15 cellular contexts compared by ENCODE assay signal in genomic region chr2:216553093-216553478, GRCh38. TPM values are rescaled to one million over a fixed set of nuclear protein-coding genes. Genes with fewer than 3 reads are reported as not detected.
DNase-seq lines count a peak whose midpoint lies in the region; ATAC-seq, FAIRE-seq and TF ChIP-seq lines count a peak whose summit lies in the region.
"Had no signal": no experiment of that assay in that cellular context is flagged by ENCODE, and none has a peak within 500 bp of the region (broad histone marks: within the 10 kb centered on the region; RNA-seq: fewer than 3 reads in every experiment).

No MANE protein-coding gene starts in this region.

- no TSS peak for BruUV-seq in IMR-90 (replicated peaks; lab: Mats Ljungman, UMichigan)

- H3K4ac ChIP-seq in IMR-90 (ENCODE audit: low read depth, low read length): peak overlapping the region; percentile 93
- H3K4ac ChIP-seq in H1 (replicated peaks; ENCODE audit: insufficient read length, low read depth, low read length): no peak overlapping the region

- ATAC-seq in IMR-90 (ENCODE audit: low read depth) (peak; percentile 41), GM21825 (IDR thresholded peaks at IDR 0.05; ENCODE audit: unreplicated experiment) (no peak), GM21717 (IDR thresholded peaks at IDR 0.05; ENCODE audit: unreplicated experiment) (no peak)
- ATAC-seq: gastrocnemius medialis had no signal

- H3K4me3 Mint-ChIP-seq in mesothelial cell of epicardium: no peak overlapping the region

- H3K56ac ChIP-seq in IMR-90 (ENCODE audit: extremely low read depth, insufficient read depth, low read length) (no peak overlapping the region), H1 (replicated peaks; ENCODE audit: insufficient read length, low read depth, low read length) (no peak overlapping the region)

- CTCF ChIA-PET in IMR-90 (lab: Yijun Ruan, JAX): no interaction called here
- CTCF ChIA-PET in H1 (lab: Charles Lee; ENCODE audit: partially characterized antibody): no interaction called here

- H3K79me2 ChIP-seq in ACC112 (ENCODE audit: control insufficient read depth, insufficient read depth, low read length, unreplicated experiment) (no peaks in the 10 kb centered on the region), H1 (ENCODE audit: control insufficient read depth in 1 of 2, insufficient read depth in 2 of 2, low read length in 2 of 2) (no peaks in the 10 kb centered on the region; a peak in 1 of 4 replicates)

- H2AK5ac ChIP-seq in IMR-90 (ENCODE audit: low read depth, low read length) (peak overlapping the region; percentile 95), H1 (ENCODE audit: low read depth, low read length) (no peak overlapping the region)

- H3K27ac Mint-ChIP-seq in mesothelial cell of epicardium: peak overlapping the region; percentile 77

- no peak for TF ChIP-seq RAD21 in IMR-90 (IDR thresholded peaks at IDR 0.05; ENCODE audit: low read length)
- TF ChIP-seq RAD21 in H1 (IDR thresholded peaks at IDR 0.05 in 1 of 2, conservative IDR thresholded peaks at IDR 0.05 in 1 of 2; ENCODE audit: low read depth in 2 of 2, low read length in 2 of 2): no peak

- H4K5ac ChIP-seq in IMR-90 (ENCODE audit: low read depth, low read length): peak overlapping the region; percentile 69
- no peak overlapping the region for H4K5ac ChIP-seq in H1 (ENCODE audit: insufficient read length, low read depth, low read length)

- H3K9me3 ChIP-seq in IMR-90 (ENCODE audit: control insufficient read depth, insufficient read depth, low read length): no peaks in the 10 kb centered on the region
- no peaks in the 10 kb centered on the region for H3K9me3 ChIP-seq in H1 (ENCODE audit: insufficient read depth in 2 of 2, low read depth in 1 of 2, low read length in 1 of 2)
- H3K9me3 ChIP-seq: gastrocnemius medialis, spleen had no signal

- no peak overlapping the region for H3K4me3 ChIP-seq in ACC112 (ENCODE audit: low read depth, low read length)
- H3K4me3 ChIP-seq in IMR-90 (ENCODE audit: insufficient read depth, low read depth, low read length): no peak overlapping the region
- H3K4me3 ChIP-seq in H1 (ENCODE audit: extremely low read depth in 1 of 4, insufficient read depth in 2 of 4, low read depth in 3 of 4, low read length in 4 of 4): no peak overlapping the region
- H3K4me3 ChIP-seq: gastrocnemius medialis, spleen had no signal

- H2BK20ac ChIP-seq in IMR-90 (ENCODE audit: low read depth, low read length): peak overlapping the region; percentile 99
- H2BK20ac ChIP-seq in H1 (ENCODE audit: low read length): peak overlapping the region; percentile 87; the same call in 1 of the 2 replicates

- H3K27ac ChIP-seq in ACC112 (ENCODE audit: low read depth, low read length) (peak overlapping the region; percentile 54), IMR-90 (ENCODE audit: insufficient read depth, low read length) (peak overlapping the region; percentile 77), H1 (ENCODE audit: low read depth, low read length) (no peak overlapping the region)
- H3K27ac ChIP-seq: gastrocnemius medialis, spleen had no signal

- H3K23ac ChIP-seq in IMR-90 (ENCODE audit: low read depth, low read length) (peak overlapping the region; percentile 82; the same call in 1 of the 2 replicates), H1 (ENCODE audit: insufficient read length) (no peak overlapping the region)

- H4K91ac ChIP-seq in IMR-90 (ENCODE audit: insufficient read depth, low read depth, low read length) (peak overlapping the region; percentile 90), H1 (replicated peaks; ENCODE audit: insufficient read length, low read length) (peak overlapping the region; percentile 54)

- H3K18ac ChIP-seq in IMR-90 (ENCODE audit: low read depth, low read length): peak overlapping the region; percentile 67
- peak overlapping the region; percentile 81; the same call in 1 of the 2 replicates for H3K18ac ChIP-seq in H1 (ENCODE audit: extremely low read depth, low read length)

- H4K8ac ChIP-seq in IMR-90 (ENCODE audit: low read depth in 2 of 2, low read length in 2 of 2) (peak overlapping the region; percentile 57 to 78), H1 (ENCODE audit: extremely low read depth, insufficient read depth, low read length) (no peak overlapping the region)

- no peaks in the 10 kb centered on the region for H3K79me1 ChIP-seq in IMR-90 (ENCODE audit: low read depth in 1 of 2, low read length in 2 of 2)
- H3K79me1 ChIP-seq in H1 (ENCODE audit: low read depth, low read length): no peaks in the 10 kb centered on the region

- H3K4me1 ChIP-seq in ACC112 (ENCODE audit: control insufficient read depth, insufficient read depth, low read length, unreplicated experiment): peaks cover 70% of the 10 kb centered on the region
- H3K4me1 ChIP-seq in IMR-90 (ENCODE audit: control insufficient read depth, insufficient read depth, low read length): peaks cover 55% of the 10 kb centered on the region
- H3K4me1 ChIP-seq in H1 (replicated peaks in 1 of 4; ENCODE audit: control insufficient read depth in 3 of 4, insufficient read depth in 4 of 4, low read length in 3 of 4): peaks cover 11 to 21% (median 13%) of the 10 kb centered on the region in 4 experiments

- H3K4me1 Mint-ChIP-seq in mesothelial cell of epicardium: peaks cover 45% of the 10 kb centered on the region

- H2BK120ac ChIP-seq in IMR-90 (ENCODE audit: low read depth, low read length): peak overlapping the region; percentile 96
- H2BK120ac ChIP-seq in H1 (replicated peaks; ENCODE audit: low read depth, low read length): no peak overlapping the region

- H3K36me3 ChIP-seq in ACC112 (ENCODE audit: insufficient read depth, low read length) (no peaks in the 10 kb centered on the region), IMR-90 (ENCODE audit: control insufficient read depth, insufficient read depth, low read length) (no peaks in the 10 kb centered on the region), H1 (ENCODE audit: control insufficient read depth in 2 of 4, insufficient read depth in 4 of 4, low read length in 3 of 4) (no peaks in the 10 kb centered on the region)
- H3K36me3 ChIP-seq: gastrocnemius medialis, spleen had no signal

- H3K4me2 ChIP-seq in IMR-90 (ENCODE audit: low read depth, low read length) (no peak overlapping the region; the same call in 1 of the 2 replicates), H1 (ENCODE audit: insufficient read depth in 1 of 2, low read depth in 2 of 2, low read length in 2 of 2) (0 out of 4 replicates have a peak overlapping the region, but pooled peaks of 1 of the 2 experiments have one; percentile 8)

- peaks cover 19% of the 10 kb centered on the region for H3K9me1 ChIP-seq in IMR-90 (ENCODE audit: insufficient read depth, low read length)

- POLR2A ChIA-PET in IMR-90 (lab: Charles Lee; ENCODE audit: unreplicated experiment): no interaction called here
- POLR2A ChIA-PET in H1 (lab: Charles Lee; ENCODE audit: partially characterized antibody): no interaction called here

- dilution Hi-C loops in IMR-90 (cut with HindIII; ENCODE audit: low sequenced_read_pairs, unreplicated experiment): no loop called here

- no peaks in the 10 kb centered on the region for H3K36me3 Mint-ChIP-seq in mesothelial cell of epicardium

- no peaks in the 10 kb centered on the region for H3K23me2 ChIP-seq in H1 (ENCODE audit: low read depth, low read length)

- no peak for TF ChIP-seq EP300 in H1 (IDR thresholded peaks at IDR 0.05; ENCODE audit: borderline replicate concordance in 1 of 2, low read depth in 2 of 2, low read length in 2 of 2)

- TF ChIP-seq CTCF in IMR-90 (conservative IDR thresholded peaks at IDR 0.05; ENCODE audit: low read depth, low read length): no peak
- no peak for TF ChIP-seq CTCF in H1 (IDR thresholded peaks at IDR 0.05; ENCODE audit: control extremely low read depth in 1 of 3, insufficient read depth in 1 of 3, low read depth in 1 of 3, low read length in 3 of 3)
- no peak for TF ChIP-seq CTCF in mesothelial cell of epicardium (IDR thresholded peaks at IDR 0.05; ENCODE audit: unreplicated experiment)

- H2BK5ac ChIP-seq in IMR-90 (ENCODE audit: low read depth, low read length, poor library complexity, severe bottlenecking): peak overlapping the region; percentile 76
- peak overlapping the region; percentile 86; the same call in 1 of the 2 replicates for H2BK5ac ChIP-seq in H1 (ENCODE audit: low read depth, low read length)

- H3K14ac ChIP-seq in IMR-90 (replicated peaks; ENCODE audit: low read depth, low read length) (peak overlapping the region; percentile 95), H1 (ENCODE audit: insufficient read length) (no peak overlapping the region)

- in situ Hi-C loops in IMR-90 (cut with MboI; ENCODE audit: low sequenced_read_pairs): no loop called here

- H3K27me3 ChIP-seq in ACC112 (ENCODE audit: insufficient read depth, low read length) (no peaks in the 10 kb centered on the region), IMR-90 (ENCODE audit: control insufficient read depth, insufficient read depth, low read length) (no peaks in the 10 kb centered on the region), H1 (replicated peaks in 1 of 4; ENCODE audit: control insufficient read depth in 3 of 4, extremely low read depth in 1 of 4, insufficient read depth in 3 of 4, low read length in 3 of 4) (no peaks in the 10 kb centered on the region)
- H3K27me3 ChIP-seq: gastrocnemius medialis, spleen had no signal

- no peaks in the 10 kb centered on the region for H3K27me3 Mint-ChIP-seq in mesothelial cell of epicardium (ENCODE audit: low read depth)

- H4K20me1 ChIP-seq in IMR-90 (ENCODE audit: insufficient read depth, low read length) (no peaks in the 10 kb centered on the region), H1 (replicated peaks in 1 of 2; ENCODE audit: control insufficient read depth in 1 of 2, insufficient read depth in 2 of 2, low read length in 2 of 2) (no peaks in the 10 kb centered on the region)

- 0 out of 2 replicates have a peak overlapping the region, but pooled peaks have one; percentile 21 for H3K9ac ChIP-seq in IMR-90 (ENCODE audit: low read depth, low read length)
- H3K9ac ChIP-seq in H1 (replicated peaks in 1 of 4; ENCODE audit: extremely low read depth in 1 of 4, low read depth in 3 of 4, low read length in 3 of 4): no peak overlapping the region

- peak overlapping the region; percentile 86 for H2AK9ac ChIP-seq in IMR-90 (replicated peaks; ENCODE audit: low read depth, low read length, poor library complexity)

- WGBS in IMR-90 (ENCODE audit: extremely low coverage in 2 of 2, insufficient read length in 1 of 2), 2 experiments: 100% methylated on average over 1 of the region's 1 CpG; no CpG with 5 or more reads in 1 of the 2 experiments
- 60% methylated on average over 1 of the region's 1 CpG; no CpG with 5 or more reads in 1 of the 2 experiments for WGBS in H1 (ENCODE audit: extremely low coverage in 1 of 2, insufficient coverage in 1 of 2, insufficient read length in 1 of 2, insufficient replicate concordance in 2 of 2, low coverage in 1 of 2, low lambda C conversion rate in 2 of 2, missing lambda C conversion rate in 1 of 2), 2 experiments

- FAIRE-seq in H1 (lab: Jason Lieb, UNC): no peak

- H2AFZ ChIP-seq in ACC112 (ENCODE audit: low read length, unreplicated experiment) (no peak overlapping the region), IMR-90 (replicated peaks; ENCODE audit: low read length, poor library complexity) (peak overlapping the region; percentile 60), H1 (ENCODE audit: low read length) (no peak overlapping the region)

- H2BK15ac ChIP-seq in IMR-90 (ENCODE audit: low read depth, low read length) (peak overlapping the region; percentile 90; the same call in 2 of the 3 replicates), H1 (ENCODE audit: low read length) (peak overlapping the region; percentile 65; the same call in 1 of the 2 replicates)

- intact Hi-C loops in IMR-90 (cut with micrococcal nuclease): no loop called here

- peak; percentile 78 for DNase-seq in IMR-90
- peak in 1 of 2 experiments; percentile 13 for DNase-seq in H1 (ENCODE audit: low read depth in 1 of 2, low spot score in 2 of 2)
- DNase-seq in mesothelial cell of epicardium (ENCODE audit: low spot score in 2 of 2, unreplicated experiment in 2 of 2): no peak
- DNase-seq in NCI-H2171 treated with DMSO at 0.1 percent for 48 hours (lab: John Stamatoyannopoulos, UW): no peak
- DNase-seq in activated CD4-positive, alpha-beta T cell treated with anti-CD3 and anti-CD28 coated beads, Interleukin-2, amount 50 U/mL, for 48 hours: no peak
- DNase-seq: activated CD4-positive, CD25-positive, alpha-beta regulatory T cell treated with anti-CD3 and anti-CD28 coated beads, Interleukin-2, amount 50 U/mL, for 72 hours; activated T-cell treated with anti-CD3 and anti-CD28 coated beads for 4 hours; amygdala; Calu3; gastrocnemius medialis; MM.1S; spleen had no signal

- H2BK12ac ChIP-seq in H1 (ENCODE audit: low read depth, low read length): peak overlapping the region; percentile 72

- no peaks in the 10 kb centered on the region for H3K9me3 Mint-ChIP-seq in mesothelial cell of epicardium

- no peak for TF ChIP-seq POLR2A in IMR-90 (IDR thresholded peaks at IDR 0.05; ENCODE audit: low read depth, low read length)
- no peak for TF ChIP-seq POLR2A in H1 (IDR thresholded peaks at IDR 0.05; ENCODE audit: control extremely low read depth in 1 of 2, low read depth in 2 of 2, low read length in 2 of 2)

RNA-seq across cellular contexts. Expression of gene RPL37A, which starts 54.4 kb away (rescaled TPM):
- total RNA-seq in IMR-90 (2012; rRNA removed) (341 and 804 TPM in 2 replicates), mesothelial cell of epicardium (2,728 to 2,928 TPM (median 2,867 TPM) in 3 replicates)
- polyA plus RNA-seq in IMR-90 (2012; rRNA removed) (1,504 and 1,572 TPM in 2 replicates), H1 (2011; rRNA removed) (1,723 and 1,737 TPM in 2 replicates)
- polyA plus RNA-seq in IMR-90 (2012; cell fraction: cytosol; rRNA removed): 2,705 and 5,319 TPM in 2 replicates
- polyA plus RNA-seq in IMR-90 (2012; cell fraction: nucleus; rRNA removed; ENCODE audit: low replicate concordance): 530 and 1,168 TPM in 2 replicates
- 3,180 and 3,341 TPM in 2 replicates for total RNA-seq in H1 (2021; fragmentation: NEBNext Ultra II Directional; extraction: Animal tissue kit (Norgen Biotek cat#: 25700))
- 2,977 TPM for polyA plus RNA-seq in H1 (2011; cell fraction: cytosol; rRNA removed)
- polyA plus RNA-seq in H1 (2011; cell fraction: nucleus; rRNA removed): 4,552 TPM
- 3,740 to 6,593 TPM (median 5,844 TPM) in 4 replicates for polyA plus RNA-seq in H1 (2012, experiment 1 of 2)
- polyA plus RNA-seq in H1 (2012, experiment 2 of 2): 4,216 TPM
- polyA plus RNA-seq in H1 (2013, experiment 1 of 2): 12,293 TPM
- 12,251 TPM for polyA plus RNA-seq in H1 (2013, experiment 2 of 2)
- polyA minus RNA-seq in H1 (2011; rRNA and poly(A)+ RNA removed): 601 and 656 TPM in 2 replicates
- 1,160 TPM for polyA minus RNA-seq in H1 (2011; cell fraction: cytosol; rRNA and poly(A)+ RNA removed)
- polyA minus RNA-seq in H1 (2011; cell fraction: nucleus; rRNA and poly(A)+ RNA removed): 777 TPM
